2 cellular contexts compared by ENCODE assay signal in the genomic region with DNA sequence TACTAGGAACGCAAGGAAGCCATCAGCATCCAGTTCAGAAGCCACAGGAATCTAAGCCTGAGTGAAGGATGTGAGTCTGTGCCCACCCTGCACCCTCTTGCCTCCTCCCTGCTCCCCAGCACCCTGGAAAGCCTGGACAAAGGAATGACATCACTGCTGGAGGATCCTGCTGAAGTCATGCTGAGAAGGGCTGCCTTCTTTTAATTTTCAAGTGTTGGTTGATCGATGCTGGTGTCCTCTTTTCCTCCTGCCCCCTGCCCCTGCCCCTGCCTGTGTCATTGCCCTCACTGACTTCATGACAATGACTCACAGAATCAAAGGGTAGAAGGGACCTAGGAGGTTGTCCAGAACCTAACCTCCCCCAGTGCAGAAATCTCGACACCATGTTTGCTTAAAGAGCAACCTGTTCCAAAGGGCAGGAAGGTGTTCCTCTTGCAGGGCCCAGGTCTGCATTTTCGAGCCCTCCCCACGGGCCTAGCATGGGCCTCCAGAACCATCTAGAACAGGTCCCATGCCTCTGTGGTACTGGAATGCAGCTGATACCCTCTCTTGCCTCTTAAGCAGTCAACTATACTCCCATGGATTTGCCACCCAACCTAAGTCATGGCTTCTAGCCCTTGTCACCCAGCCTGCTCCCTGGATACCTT.
A peak's percentile ranks its signal among the peaks of the same experiment; 100 is the strongest.
TF ChIP-seq lines count a peak whose summit lies in the region.

No MANE protein-coding gene starts in this region.

TF ChIP-seq in SK-N-SH treated with all-trans-retinoic acid at 6 μM for 48 hours, 23 proteins besides CTCF, POLR2A, EP300 and RAD21 (continued from another document):
- TF ChIP-seq CREB5 (CRISPR knock-in tag; IDR thresholded peaks at IDR 0.05; ENCODE audit: low read depth) = 0 out of 2 replicates have a peak, but pooled peaks have one; percentile 2
- TF ChIP-seq ZNF70 (CRISPR knock-in tag; IDR thresholded peaks at IDR 0.05) = no peak
- no peak for TF ChIP-seq TCF4 (CRISPR knock-in tag; IDR thresholded peaks at IDR 0.05; ENCODE audit: borderline replicate concordance)
- TF ChIP-seq TSHZ2 (CRISPR knock-in tag; IDR thresholded peaks at IDR 0.05) = no peak
- TF ChIP-seq BACH2 (CRISPR knock-in tag; IDR thresholded peaks at IDR 0.05; ENCODE audit: borderline replicate concordance) = no peak
- TF ChIP-seq, protein P1, sequence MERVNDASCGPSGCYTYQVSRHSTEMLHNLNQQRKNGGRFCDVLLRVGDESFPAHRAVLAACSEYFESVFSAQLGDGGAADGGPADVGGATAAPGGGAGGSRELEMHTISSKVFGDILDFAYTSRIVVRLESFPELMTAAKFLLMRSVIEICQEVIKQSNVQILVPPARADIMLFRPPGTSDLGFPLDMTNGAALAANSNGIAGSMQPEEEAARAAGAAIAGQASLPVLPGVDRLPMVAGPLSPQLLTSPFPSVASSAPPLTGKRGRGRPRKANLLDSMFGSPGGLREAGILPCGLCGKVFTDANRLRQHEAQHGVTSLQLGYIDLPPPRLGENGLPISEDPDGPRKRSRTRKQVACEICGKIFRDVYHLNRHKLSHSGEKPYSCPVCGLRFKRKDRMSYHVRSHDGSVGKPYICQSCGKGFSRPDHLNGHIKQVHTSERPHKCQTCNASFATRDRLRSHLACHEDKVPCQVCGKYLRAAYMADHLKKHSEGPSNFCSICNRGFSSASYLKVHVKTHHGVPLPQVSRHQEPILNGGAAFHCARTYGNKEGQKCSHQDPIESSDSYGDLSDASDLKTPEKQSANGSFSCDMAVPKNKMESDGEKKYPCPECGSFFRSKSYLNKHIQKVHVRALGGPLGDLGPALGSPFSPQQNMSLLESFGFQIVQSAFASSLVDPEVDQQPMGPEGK (CRISPR knock-in tag; IDR thresholded peaks at IDR 0.05; ENCODE audit: borderline replicate concordance) = no peak
- TF ChIP-seq ZFP3 (CRISPR knock-in tag; IDR thresholded peaks at IDR 0.05) = no peak
- TF ChIP-seq ZNF565 (CRISPR knock-in tag; conservative IDR thresholded peaks at IDR 0.05; ENCODE audit: low read depth) = no peak
- no peak for TF ChIP-seq ARNTL (CRISPR knock-in tag; IDR thresholded peaks at IDR 0.05; ENCODE audit: borderline replicate concordance, low read depth)
- TF ChIP-seq ISL1 (CRISPR knock-in tag; IDR thresholded peaks at IDR 0.05) = no peak
- TF ChIP-seq, protein P2, sequence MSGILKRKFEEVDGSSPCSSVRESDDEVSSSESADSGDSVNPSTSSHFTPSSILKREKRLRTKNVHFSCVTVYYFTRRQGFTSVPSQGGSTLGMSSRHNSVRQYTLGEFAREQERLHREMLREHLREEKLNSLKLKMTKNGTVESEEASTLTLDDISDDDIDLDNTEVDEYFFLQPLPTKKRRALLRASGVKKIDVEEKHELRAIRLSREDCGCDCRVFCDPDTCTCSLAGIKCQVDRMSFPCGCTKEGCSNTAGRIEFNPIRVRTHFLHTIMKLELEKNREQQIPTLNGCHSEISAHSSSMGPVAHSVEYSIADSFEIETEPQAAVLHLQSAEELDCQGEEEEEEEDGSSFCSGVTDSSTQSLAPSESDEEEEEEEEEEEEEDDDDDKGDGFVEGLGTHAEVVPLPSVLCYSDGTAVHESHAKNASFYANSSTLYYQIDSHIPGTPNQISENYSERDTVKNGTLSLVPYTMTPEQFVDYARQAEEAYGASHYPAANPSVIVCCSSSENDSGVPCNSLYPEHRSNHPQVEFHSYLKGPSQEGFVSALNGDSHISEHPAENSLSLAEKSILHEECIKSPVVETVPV (CRISPR knock-in tag; IDR thresholded peaks at IDR 0.05) = 0 out of 2 replicates have a peak, but pooled peaks have one; percentile 51
- TF ChIP-seq ESRRG (CRISPR knock-in tag; IDR thresholded peaks at IDR 0.05) = no peak; the same call in 1 of the 2 replicates
- TF ChIP-seq OSR1 (CRISPR knock-in tag; IDR thresholded peaks at IDR 0.05) = no peak
- no peak for TF ChIP-seq POU6F1 (CRISPR knock-in tag; IDR thresholded peaks at IDR 0.05; ENCODE audit: borderline replicate concordance, low read depth)
- peak; percentile 17 for TF ChIP-seq RARB (CRISPR knock-in tag; IDR thresholded peaks at IDR 0.05)
TF ChIP-seq in SK-N-SH treated with all-trans-retinoic acid at 6 μM for 48 hours: peak in this region for 3.

TF ChIP-seq in SK-N-SH, 30 proteins besides CTCF, POLR2A, EP300 and RAD21 (continued from another document):
- TF ChIP-seq, protein P3, sequence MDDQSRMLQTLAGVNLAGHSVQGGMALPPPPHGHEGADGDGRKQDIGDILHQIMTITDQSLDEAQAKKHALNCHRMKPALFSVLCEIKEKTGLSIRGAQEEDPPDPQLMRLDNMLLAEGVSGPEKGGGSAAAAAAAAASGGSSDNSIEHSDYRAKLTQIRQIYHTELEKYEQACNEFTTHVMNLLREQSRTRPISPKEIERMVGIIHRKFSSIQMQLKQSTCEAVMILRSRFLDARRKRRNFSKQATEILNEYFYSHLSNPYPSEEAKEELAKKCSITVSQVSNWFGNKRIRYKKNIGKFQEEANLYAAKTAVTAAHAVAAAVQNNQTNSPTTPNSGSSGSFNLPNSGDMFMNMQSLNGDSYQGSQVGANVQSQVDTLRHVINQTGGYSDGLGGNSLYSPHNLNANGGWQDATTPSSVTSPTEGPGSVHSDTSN (IDR thresholded peaks at IDR 0.05) = no peak
- no peak for TF ChIP-seq RXRA (IDR thresholded peaks at IDR 0.05; ENCODE audit: borderline replicate concordance, low read depth)
- no peak for TF ChIP-seq GATA2 (CRISPR knock-in tag; IDR thresholded peaks at IDR 0.05)
- no peak for TF ChIP-seq YY1 (IDR thresholded peaks at IDR 0.05; ENCODE audit: low read depth)
- TF ChIP-seq ZBTB33 (IDR thresholded peaks at IDR 0.05; ENCODE audit: borderline replicate concordance, low read depth) = no peak
- TF ChIP-seq, protein P4, sequence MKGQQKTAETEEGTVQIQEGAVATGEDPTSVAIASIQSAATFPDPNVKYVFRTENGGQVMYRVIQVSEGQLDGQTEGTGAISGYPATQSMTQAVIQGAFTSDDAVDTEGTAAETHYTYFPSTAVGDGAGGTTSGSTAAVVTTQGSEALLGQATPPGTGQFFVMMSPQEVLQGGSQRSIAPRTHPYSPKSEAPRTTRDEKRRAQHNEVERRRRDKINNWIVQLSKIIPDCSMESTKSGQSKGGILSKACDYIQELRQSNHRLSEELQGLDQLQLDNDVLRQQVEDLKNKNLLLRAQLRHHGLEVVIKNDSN (IDR thresholded peaks at IDR 0.05; ENCODE audit: borderline replicate concordance, low read depth) = no peak
- TF ChIP-seq POLR2AphosphoS5 (IDR thresholded peaks at IDR 0.05; ENCODE audit: low read depth, low read length) = no peak
- no peak for TF ChIP-seq NFIC (IDR thresholded peaks at IDR 0.05; ENCODE audit: borderline replicate concordance)
- no peak for TF ChIP-seq SMC3 (IDR thresholded peaks at IDR 0.05; ENCODE audit: low read depth, low read length)
- TF ChIP-seq MEF2A (IDR thresholded peaks at IDR 0.05; ENCODE audit: borderline replicate concordance, low read depth) = no peak
- no peak for TF ChIP-seq FOXM1 (IDR thresholded peaks at IDR 0.05; ENCODE audit: low read depth)
- TF ChIP-seq FOSL2 (IDR thresholded peaks at IDR 0.05; ENCODE audit: borderline replicate concordance, low read depth) = no peak
